In genomic region chr1:156948708-156949107, GRCh38 we compare ENCODE assay signal across 2 cellular contexts.
TF ChIP-seq lines count a peak whose summit lies in the region.

No MANE protein-coding gene starts in this region.

TF ChIP-seq in A549, 52 proteins besides CTCF, POLR2A, EP300 and RAD21 (continued from another document):
- TF ChIP-seq MAFK (IDR thresholded peaks at IDR 0.05; ENCODE audit: partially characterized antibody): no peak

TF ChIP-seq in SK-N-SH treated with all-trans-retinoic acid at 6 μM for 48 hours, 23 proteins besides CTCF, POLR2A, EP300 and RAD21 (continued from another document):
- TF ChIP-seq TSHZ2 (CRISPR knock-in tag; IDR thresholded peaks at IDR 0.05) (no peak), TOX (CRISPR knock-in tag; IDR thresholded peaks at IDR 0.05; ENCODE audit: borderline replicate concordance) (no peak), ZNF8 (CRISPR knock-in tag; IDR thresholded peaks at IDR 0.05) (no peak), ZNF565 (CRISPR knock-in tag; conservative IDR thresholded peaks at IDR 0.05; ENCODE audit: low read depth) (no peak), ISL1 (CRISPR knock-in tag; IDR thresholded peaks at IDR 0.05) (no peak), ZFP30 (CRISPR knock-in tag; IDR thresholded peaks at IDR 0.05) (no peak), ARNTL (CRISPR knock-in tag; IDR thresholded peaks at IDR 0.05; ENCODE audit: borderline replicate concordance, low read depth) (no peak), CREB5 (CRISPR knock-in tag; IDR thresholded peaks at IDR 0.05; ENCODE audit: low read depth) (no peak), BACH2 (CRISPR knock-in tag; IDR thresholded peaks at IDR 0.05; ENCODE audit: borderline replicate concordance) (no peak), ZFP3 (CRISPR knock-in tag; IDR thresholded peaks at IDR 0.05) (no peak)
TF ChIP-seq in SK-N-SH treated with all-trans-retinoic acid at 6 μM for 48 hours: peak in this region for 0.
